Comparison of ENCODE assay signal across 8 cellular contexts in the genomic region with DNA sequence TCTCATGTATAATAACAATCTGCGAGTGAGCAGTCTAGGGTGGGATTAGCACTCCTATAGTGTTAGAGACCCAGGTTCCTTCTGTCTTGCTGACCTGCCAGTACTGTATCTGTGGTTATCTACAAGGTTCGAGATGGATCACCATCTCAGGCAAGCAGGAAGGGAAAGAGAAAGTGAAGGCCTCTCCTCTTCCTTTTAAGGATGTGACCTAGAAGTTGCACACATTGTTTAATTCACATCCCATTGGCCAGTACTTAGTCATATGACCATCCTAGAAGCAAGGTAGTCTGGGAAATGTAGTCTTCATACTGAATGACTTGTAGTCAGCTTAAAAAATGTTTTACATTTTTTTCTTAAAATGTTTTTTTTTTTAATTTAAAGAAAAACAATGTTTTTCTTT.
A peak's percentile ranks its signal among the peaks of the same experiment; 100 is the strongest.
DNase-seq lines count a peak whose midpoint lies in the region; ATAC-seq, FAIRE-seq and TF ChIP-seq lines count a peak whose summit lies in the region.

No MANE protein-coding gene starts in this region.

- no peak overlapping the region for H3K4me3 ChIP-seq in AG09309 (ENCODE audit: control insufficient read depth, low read depth, low read length)
- H3K4me3 ChIP-seq in lower leg skin (ENCODE audit: low read depth, poor library complexity, severe bottlenecking): no peak overlapping the region
- H3K4me3 ChIP-seq in vagina: no peak overlapping the region

- peak overlapping the region; percentile 4 for H3K4me3 Mint-ChIP-seq in activated B cell treated with CpG ODN at 0.5 μM for 24 hours

- TF ChIP-seq POLR2A in GM12891 (IDR thresholded peaks at IDR 0.05; ENCODE audit: low read depth, low read length) (no peak), lower leg skin (IDR thresholded peaks at IDR 0.05) (no peak), vagina (IDR thresholded peaks at IDR 0.05) (no peak)

- no peak for TF ChIP-seq CTCF in AG09309 (IDR thresholded peaks at IDR 0.05; ENCODE audit: control insufficient read depth, insufficient read depth, low read depth, low read length, missing control alignments)
- TF ChIP-seq CTCF in activated B cell treated with CpG ODN at 0.5 μM for 24 hours (IDR thresholded peaks at IDR 0.05): no peak
- TF ChIP-seq CTCF in lower leg skin (IDR thresholded peaks at IDR 0.05): no peak
- no peak for TF ChIP-seq CTCF in vagina (IDR thresholded peaks at IDR 0.05)

- no peaks in the 10 kb centered on the region for H3K9me3 ChIP-seq in vagina

- H3K27me3 Mint-ChIP-seq in activated B cell treated with CpG ODN at 0.5 μM for 24 hours: peaks cover 22% of the 10 kb centered on the region

- H3K27me3 ChIP-seq in vagina: no peaks in the 10 kb centered on the region

- CTCF ChIA-PET in activated B cell treated with CpG ODN at 0.5 μM for 24 hours (lab: Charles Lee): no interaction called here

- DNase-seq in AG09309 (ENCODE audit: low read depth) (peak; percentile 57), GM12891 (ENCODE audit: insufficient read length, low spot score) (peak; percentile 52), M059J (ENCODE audit: low read depth) (peak; percentile 85), activated B cell treated with CpG ODN at 0.5 μM for 24 hours (no peak), inferior parietal cortex (ENCODE audit: extremely low spot score) (peak; percentile 20), lower leg skin (ENCODE audit: low spot score in 2 of 2) (no peak), vagina (ENCODE audit: extremely low spot score in 2 of 2) (no peak)

- no peak overlapping the region for H3K27ac ChIP-seq in vagina

- POLR2A ChIA-PET in activated B cell treated with CpG ODN at 0.5 μM for 24 hours (lab: Charles Lee): no interaction called here

- peak; percentile 89 for FAIRE-seq in GM12891 (lab: Jason Lieb, UNC)

- ATAC-seq in HG02571 (IDR thresholded peaks at IDR 0.05; ENCODE audit: unreplicated experiment) (peak; percentile 89), activated B cell treated with CpG ODN at 0.5 μM for 24 hours (ENCODE audit: low read depth) (peak; percentile 89)

- no peak overlapping the region for H3K27ac Mint-ChIP-seq in activated B cell treated with CpG ODN at 0.5 μM for 24 hours

- peaks cover 2% of the 10 kb centered on the region for H3K9me3 Mint-ChIP-seq in activated B cell treated with CpG ODN at 0.5 μM for 24 hours

- 77 to 81% methylated on average over 2 of the region's 2 CpGs for WGBS in lower leg skin, 2 donors

- no peaks in the 10 kb centered on the region for H3K4me1 Mint-ChIP-seq in activated B cell treated with CpG ODN at 0.5 μM for 24 hours

- peaks cover 11% of the 10 kb centered on the region for H3K4me1 ChIP-seq in vagina

- H3K36me3 ChIP-seq in vagina: no peaks in the 10 kb centered on the region

- intact Hi-C loops in activated B cell treated with CpG ODN at 0.5 μM for 24 hours (cut with micrococcal nuclease) (no loop called here), lower leg skin (cut with DNase I; ENCODE audit: low total_unique reads) (no loop called here), vagina (cut with DNase I) (no loop called here)

- no peaks in the 10 kb centered on the region for H3K36me3 Mint-ChIP-seq in activated B cell treated with CpG ODN at 0.5 μM for 24 hours (ENCODE audit: low read depth)

TF ChIP-seq in GM12891, 5 proteins besides CTCF, POLR2A, EP300 and RAD21:
- no peak for TF ChIP-seq TAF1 (IDR thresholded peaks at IDR 0.05; ENCODE audit: low read depth, low read length)
- 0 out of 2 replicates have a peak, but pooled peaks have one; percentile 22 for TF ChIP-seq SPI1 (IDR thresholded peaks at IDR 0.05; ENCODE audit: low read depth, low read length)

Comparison
In these comparisons a context has a peak if more than half of its experiments do, and no peak if none do; other contexts are left out.
1. DNase-seq: peak in AG09309 (single experiment), GM12891 (single experiment), M059J (single experiment) and inferior parietal cortex (single experiment); none in activated B cell treated with CpG ODN at 0.5 μM for 24 hours (single experiment), lower leg skin (0 of 2) and vagina (0 of 2).